Comparison of ENCODE assay signal across 1 cellular context in the genomic region with DNA sequence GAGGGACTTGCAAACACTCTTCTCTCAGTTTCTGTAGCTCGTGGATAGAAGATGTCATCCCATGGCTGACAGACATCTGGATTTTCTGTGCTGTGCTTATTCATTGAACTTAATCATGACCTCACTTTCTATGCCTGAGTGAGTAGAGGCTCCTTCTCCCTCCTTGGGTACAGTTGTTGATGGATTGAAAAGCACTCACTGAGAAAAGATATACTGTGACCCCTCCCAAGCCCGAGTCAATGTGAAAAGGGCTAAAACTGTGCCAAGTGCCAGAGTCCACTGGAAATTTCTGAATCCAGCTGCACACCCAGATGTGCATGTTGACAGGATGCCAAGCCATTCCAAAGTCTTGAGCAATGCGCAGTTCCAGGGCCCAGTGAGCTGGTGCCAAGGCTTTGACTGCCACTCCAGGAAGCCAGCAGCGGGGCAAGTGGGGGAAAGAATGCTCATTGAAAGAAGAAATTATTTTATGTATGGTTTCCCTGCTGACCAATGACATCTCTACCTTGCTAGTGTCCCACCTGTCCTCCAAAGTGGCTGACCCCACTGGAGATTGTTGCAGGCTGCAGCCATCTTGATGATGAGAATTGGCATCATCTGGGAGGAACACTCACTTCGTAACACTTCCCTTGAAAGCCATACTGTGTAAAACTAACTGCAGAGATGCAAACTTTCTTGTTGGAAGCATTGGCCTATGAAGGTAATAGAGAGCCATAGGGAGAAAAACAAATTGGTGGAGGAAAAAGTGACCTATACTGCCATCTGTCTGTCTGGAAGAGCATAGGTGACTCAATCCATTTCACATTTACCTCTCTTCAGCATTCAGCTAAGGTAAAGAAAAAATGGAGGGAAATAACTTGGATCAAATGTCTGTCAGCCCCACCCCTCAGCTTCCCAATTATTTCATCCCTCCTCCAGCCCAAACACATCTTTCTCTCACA.
TF ChIP-seq lines count a peak whose summit lies in the region.

No MANE protein-coding gene starts in this region.

TF ChIP-seq in endothelial cell of umbilical vein, 7 proteins besides CTCF, POLR2A, EP300 and RAD21:
- TF ChIP-seq FOS (IDR thresholded peaks at IDR 0.05; ENCODE audit: borderline replicate concordance, insufficient read depth, low read length), result no peak
- TF ChIP-seq, protein P1, sequence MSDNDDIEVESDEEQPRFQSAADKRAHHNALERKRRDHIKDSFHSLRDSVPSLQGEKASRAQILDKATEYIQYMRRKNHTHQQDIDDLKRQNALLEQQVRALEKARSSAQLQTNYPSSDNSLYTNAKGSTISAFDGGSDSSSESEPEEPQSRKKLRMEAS (IDR thresholded peaks at IDR 0.05; ENCODE audit: insufficient read depth, insufficient read length), result no peak
- TF ChIP-seq POLR2AphosphoS5 (IDR thresholded peaks at IDR 0.05; ENCODE audit: insufficient read depth, low read depth, low read length), result no peak
- TF ChIP-seq EZH2 (IDR thresholded peaks at IDR 0.05; ENCODE audit: borderline replicate concordance, low read depth, low read length, severe bottlenecking), result no peak
- no peak for TF ChIP-seq MYC (IDR thresholded peaks at IDR 0.05; ENCODE audit: low read depth, low read length)
- no peak for TF ChIP-seq JUN (IDR thresholded peaks at IDR 0.05; ENCODE audit: borderline replicate concordance, insufficient read depth, insufficient read length, low read depth)
- TF ChIP-seq GATA2 (IDR thresholded peaks at IDR 0.05; ENCODE audit: insufficient read depth, insufficient read length, low read depth, low read length), result no peak
